Comparison of ENCODE assay signal across 20 cellular contexts in genomic region chrX:116749943-116750342, GRCh38.
DNase-seq lines count a peak whose midpoint lies in the region; ATAC-seq, FAIRE-seq and TF ChIP-seq lines count a peak whose summit lies in the region.
"Had no signal": no experiment of that assay in that cellular context is flagged by ENCODE, and none has a peak within 500 bp of the region (broad histone marks: within the 10 kb centered on the region; RNA-seq: fewer than 3 reads in every experiment).

No MANE protein-coding gene starts in this region.

- H3K27ac ChIP-seq in 22Rv1 = peak overlapping the region; percentile 32; the same call in 1 of the 2 replicates
- H3K27ac ChIP-seq: brain microvascular endothelial cell, skin epidermis, tibial nerve had no signal

- ATAC-seq in GM21360 (IDR thresholded peaks at IDR 0.05; ENCODE audit: unreplicated experiment) = no peak
- no peak for ATAC-seq in GM21528 (IDR thresholded peaks at IDR 0.05; ENCODE audit: low FRiP score, unreplicated experiment)
- no peak for ATAC-seq in SK-N-SH treated with all-trans-retinoic acid at 6 μM for 48 hours
- ATAC-seq: activated naive CD4-positive, alpha-beta T cell treated with anti-CD3 and anti-CD28 coated beads, Interleukin-2, amount 50 U/mL, for 72 hours; HepG2; left ventricle myocardium superior had no signal

- TF ChIP-seq CTCF in 22Rv1 (IDR thresholded peaks at IDR 0.05) (peak; percentile 58), bronchial epithelial cell (IDR thresholded peaks at IDR 0.05; ENCODE audit: insufficient read depth, low read length, severe bottlenecking) (no peak)

- H3K4me1 ChIP-seq in HAP-1 = no peaks in the 10 kb centered on the region
- H3K4me1 ChIP-seq: tibial nerve had no signal

- in situ Hi-C loops in HAP-1 (cut with MboI; ENCODE audit: low sequenced_read_pairs) = no loop called here

- H3K9me3 ChIP-seq in HAP-1 = no peaks in the 10 kb centered on the region
- H3K9me3 ChIP-seq: tibial nerve had no signal

- H3K27me3 ChIP-seq in HAP-1 (ENCODE audit: low read depth) = no peaks in the 10 kb centered on the region
- no peaks in the 10 kb centered on the region for H3K27me3 ChIP-seq in bronchial epithelial cell (ENCODE audit: control insufficient read depth, insufficient read depth, low read length)
- H3K27me3 ChIP-seq: brain microvascular endothelial cell, tibial nerve had no signal

- FAIRE-seq in bronchial epithelial cell (lab: Jason Lieb, UNC) = no peak
- FAIRE-seq: HepG2 had no signal

- H3K4me3 ChIP-seq in HAP-1 = no peak overlapping the region
- no peak overlapping the region for H3K4me3 ChIP-seq in bronchial epithelial cell (ENCODE audit: low read depth, low read length)
- H3K4me3 ChIP-seq: skin epidermis, tibial nerve had no signal

- no peaks in the 10 kb centered on the region for H3K36me3 ChIP-seq in HAP-1 (replicated peaks)
- no peaks in the 10 kb centered on the region for H3K36me3 ChIP-seq in bronchial epithelial cell (ENCODE audit: control insufficient read depth, insufficient read depth, low read length)
- H3K36me3 ChIP-seq: brain microvascular endothelial cell, tibial nerve had no signal

- DNase-seq in HAP-1 (ENCODE audit: low spot score in 2 of 2) = peak; percentile 33 to 70
- DNase-seq in NCI-H460 (ENCODE audit: extremely low read depth, low read depth) = peak; percentile 1
- DNase-seq in bronchial epithelial cell (ENCODE audit: low read depth) = peak; percentile 85
- no peak for DNase-seq in activated effector memory CD4-positive, alpha-beta T cell treated with anti-CD3 and anti-CD28 coated beads, Interleukin-2, amount 50 U/mL, for 16 hours
- DNase-seq: activated CD4-positive, alpha-beta T cell treated with anti-CD3 and anti-CD28 coated beads for 48 hours; brain microvascular endothelial cell; Calu3; effector CD4-positive, alpha-beta T cell; left ventricle myocardium superior; NK-92 treated with Interleukin-12 subunit alpha and Interleukin-12 subunit beta, amount 100 ng/mL, for 24 hours; SHP77 treated with DMSO at 0.1 percent for 48 hours; T1000 had no signal

TF ChIP-seq in SK-N-SH treated with all-trans-retinoic acid at 6 μM for 48 hours, 23 proteins besides CTCF, POLR2A, EP300 and RAD21:
- TF ChIP-seq ZFP3 (CRISPR knock-in tag; IDR thresholded peaks at IDR 0.05) (no peak), PPARA (CRISPR knock-in tag; IDR thresholded peaks at IDR 0.05; ENCODE audit: borderline replicate concordance) (no peak)
- TF ChIP-seq, protein P1, sequence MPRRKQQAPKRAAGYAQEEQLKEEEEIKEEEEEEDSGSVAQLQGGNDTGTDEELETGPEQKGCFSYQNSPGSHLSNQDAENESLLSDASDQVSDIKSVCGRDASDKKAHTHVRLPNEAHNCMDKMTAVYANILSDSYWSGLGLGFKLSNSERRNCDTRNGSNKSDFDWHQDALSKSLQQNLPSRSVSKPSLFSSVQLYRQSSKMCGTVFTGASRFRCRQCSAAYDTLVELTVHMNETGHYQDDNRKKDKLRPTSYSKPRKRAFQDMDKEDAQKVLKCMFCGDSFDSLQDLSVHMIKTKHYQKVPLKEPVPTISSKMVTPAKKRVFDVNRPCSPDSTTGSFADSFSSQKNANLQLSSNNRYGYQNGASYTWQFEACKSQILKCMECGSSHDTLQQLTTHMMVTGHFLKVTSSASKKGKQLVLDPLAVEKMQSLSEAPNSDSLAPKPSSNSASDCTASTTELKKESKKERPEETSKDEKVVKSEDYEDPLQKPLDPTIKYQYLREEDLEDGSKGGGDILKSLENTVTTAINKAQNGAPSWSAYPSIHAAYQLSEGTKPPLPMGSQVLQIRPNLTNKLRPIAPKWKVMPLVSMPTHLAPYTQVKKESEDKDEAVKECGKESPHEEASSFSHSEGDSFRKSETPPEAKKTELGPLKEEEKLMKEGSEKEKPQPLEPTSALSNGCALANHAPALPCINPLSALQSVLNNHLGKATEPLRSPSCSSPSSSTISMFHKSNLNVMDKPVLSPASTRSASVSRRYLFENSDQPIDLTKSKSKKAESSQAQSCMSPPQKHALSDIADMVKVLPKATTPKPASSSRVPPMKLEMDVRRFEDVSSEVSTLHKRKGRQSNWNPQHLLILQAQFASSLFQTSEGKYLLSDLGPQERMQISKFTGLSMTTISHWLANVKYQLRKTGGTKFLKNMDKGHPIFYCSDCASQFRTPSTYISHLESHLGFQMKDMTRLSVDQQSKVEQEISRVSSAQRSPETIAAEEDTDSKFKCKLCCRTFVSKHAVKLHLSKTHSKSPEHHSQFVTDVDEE (CRISPR knock-in tag; IDR thresholded peaks at IDR 0.05) = no peak
